In the genomic region with DNA sequence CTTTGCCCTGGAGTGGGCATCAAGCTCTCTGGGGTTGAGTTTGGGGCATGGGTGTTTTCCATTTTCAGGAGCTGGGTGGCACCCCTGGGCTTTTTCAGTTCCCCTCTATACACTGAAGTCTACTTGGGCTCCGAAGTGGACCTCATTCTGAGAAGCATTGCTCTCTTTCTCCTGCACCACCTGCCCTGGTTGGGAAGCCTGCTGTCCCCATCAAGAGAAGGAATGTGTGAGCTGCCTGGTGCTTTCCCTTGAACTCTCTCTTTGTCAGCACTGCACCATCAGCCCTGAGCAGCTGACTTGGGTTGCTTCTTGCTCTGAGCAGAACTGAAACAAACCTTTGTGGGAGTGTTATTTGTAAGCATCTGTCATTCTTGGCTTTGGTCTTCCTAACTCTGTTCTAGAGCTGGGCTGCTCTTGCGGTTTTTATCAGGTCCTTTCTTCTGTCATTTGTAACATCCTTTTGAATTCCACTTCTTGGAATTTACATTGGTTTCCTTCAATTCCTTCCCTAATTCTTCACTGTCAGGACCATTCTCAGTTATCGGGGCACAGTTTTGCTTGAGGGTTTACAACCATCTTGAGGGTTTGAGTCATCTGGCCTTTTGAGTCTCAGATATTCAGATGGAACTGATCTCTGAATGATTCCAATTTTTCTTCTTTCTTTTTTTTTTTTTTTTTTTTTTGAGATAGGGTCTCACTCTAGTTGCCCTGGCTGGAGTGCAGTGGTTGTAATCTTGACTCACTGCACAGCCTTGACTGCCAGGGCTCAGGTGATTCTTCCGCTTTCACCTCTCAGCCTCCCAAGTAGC, we compare ENCODE assay signal across 10 cellular contexts. TPM values are rescaled to one million over a fixed set of nuclear protein-coding genes. Genes with fewer than 3 reads are reported as not detected.
DNase-seq lines count a peak whose midpoint lies in the region; ATAC-seq and TF ChIP-seq lines count a peak whose summit lies in the region.
"Had no signal": no experiment of that assay in that cellular context is flagged by ENCODE, and none has a peak within 500 bp of the region (broad histone marks: within the 10 kb centered on the region; RNA-seq: fewer than 3 reads in every experiment).

No MANE protein-coding gene starts in this region.

- peaks cover 6% of the 10 kb centered on the region for H3K27me3 Mint-ChIP-seq in endothelial cell (ENCODE audit: unreplicated experiment)

- H3K4me1 ChIP-seq in GM23248 (ENCODE audit: insufficient read depth) (no peaks in the 10 kb centered on the region; the same call in 1 of the 2 replicates), tibial nerve (peaks cover 0 to 70% (median 29%) of the 10 kb centered on the region in 4 donors), ascending aorta (peaks cover 9 to 32% of the 10 kb centered on the region in 2 donors)

- 0 out of 2 replicates have a peak, but pooled peaks cover 4% of the 10 kb centered on the region for H3F3A ChIP-seq in GM23248 (ENCODE audit: insufficient read depth)

- intact Hi-C loops in ascending aorta (cut with DNase I), result no loop called here

- no peaks in the 10 kb centered on the region for H3K9me3 Mint-ChIP-seq in endothelial cell (ENCODE audit: unreplicated experiment)

- H3K4me3 Mint-ChIP-seq in endothelial cell (ENCODE audit: unreplicated experiment), result peak overlapping the region; percentile 4

- no peak overlapping the region for H3K9ac ChIP-seq in GM23248

- no peaks in the 10 kb centered on the region for H3K9me2 ChIP-seq in GM23248 (ENCODE audit: insufficient read depth)

- H3K9me3 ChIP-seq in GM23248 (ENCODE audit: low read depth), result no peaks in the 10 kb centered on the region
- no peaks in the 10 kb centered on the region for H3K9me3 ChIP-seq in tibial nerve
- no peaks in the 10 kb centered on the region for H3K9me3 ChIP-seq in ascending aorta
- H3K9me3 ChIP-seq: lower lobe of right lung, SJSA1 had no signal

- peak overlapping the region; percentile 12 for H3K27ac Mint-ChIP-seq in endothelial cell (ENCODE audit: unreplicated experiment)

- H3K4me3 ChIP-seq in GM23248, result no peak overlapping the region
- no peak overlapping the region for H3K4me3 ChIP-seq in tibial nerve
- H3K4me3 ChIP-seq in ascending aorta, result no peak overlapping the region
- H3K4me3 ChIP-seq: lower lobe of right lung, SJSA1 had no signal

- no peak for TF ChIP-seq EP300 in tibial nerve (IDR thresholded peaks at IDR 0.05)

- WGBS in GM23248 (ENCODE audit: low coverage in 1 of 2, low lambda C conversion rate in 2 of 2, missing lambda C conversion rate in 2 of 2), 2 experiments, result 84 to 92% methylated on average over 4 of the region's 4 CpGs
- WGBS in tibial nerve, 2 donors, result 50 to 72% methylated on average over 4 of the region's 4 CpGs

- ATAC-seq in GM18868 (IDR thresholded peaks at IDR 0.05; ENCODE audit: unreplicated experiment) (peak; percentile 90), HG02678 (IDR thresholded peaks at IDR 0.05; ENCODE audit: unreplicated experiment) (peak; percentile 87)

- DNase-seq in RPMI8226 (peak; percentile 56), endothelial cell (ENCODE audit: low spot score) (no peak), GM23248 (no peak), tibial nerve (ENCODE audit: low spot score in 2 of 2) (no peak), ascending aorta (ENCODE audit: low spot score in 2 of 2) (no peak)
- peak; percentile 8 to 26 for DNase-seq in stimulated activated CD8-positive, alpha-beta memory T cell treated with anti-CD3 and anti-CD28 coated beads, Interleukin-2, amount 100 ng/mL, for 48 hours (ENCODE audit: low read depth in 2 of 2)
- DNase-seq: lower lobe of right lung had no signal

- no peak overlapping the region for H3K4me2 ChIP-seq in GM23248 (ENCODE audit: unreplicated experiment)

- peaks cover 17% of the 10 kb centered on the region for H3K36me3 Mint-ChIP-seq in endothelial cell (ENCODE audit: low read depth, unreplicated experiment)

- H3K27me3 ChIP-seq in GM23248 (replicated peaks; ENCODE audit: insufficient read depth) (no peaks in the 10 kb centered on the region), tibial nerve (no peaks in the 10 kb centered on the region), ascending aorta (no peaks in the 10 kb centered on the region)
- H3K27me3 ChIP-seq: SJSA1 had no signal

- no peak overlapping the region for H3K27ac ChIP-seq in GM23248
- H3K27ac ChIP-seq in tibial nerve, result no peak overlapping the region
- no peak overlapping the region for H3K27ac ChIP-seq in ascending aorta
- H3K27ac ChIP-seq: lower lobe of right lung, SJSA1 had no signal

- no peak overlapping the region for H2AFZ ChIP-seq in GM23248

- peaks cover 51% of the 10 kb centered on the region for H4K20me1 ChIP-seq in GM23248 (ENCODE audit: insufficient read depth)

- TF ChIP-seq CTCF in endothelial cell (IDR thresholded peaks at IDR 0.05; ENCODE audit: unreplicated experiment), result no peak
- no peak for TF ChIP-seq CTCF in tibial nerve (IDR thresholded peaks at IDR 0.05)
- no peak for TF ChIP-seq CTCF in ascending aorta (IDR thresholded peaks at IDR 0.05)

- peaks cover 32% of the 10 kb centered on the region for H3K4me1 Mint-ChIP-seq in endothelial cell (ENCODE audit: unreplicated experiment)

- in situ Hi-C loops in GM23248 (cut with MboI), result no loop called here

- H3K79me2 ChIP-seq in GM23248 (ENCODE audit: insufficient read depth), result peaks cover 100% of the 10 kb centered on the region

- H3K36me3 ChIP-seq in GM23248 (ENCODE audit: low read depth) (no peaks in the 10 kb centered on the region; the same call in 1 of the 2 replicates), tibial nerve (peaks cover 0 to 7% (median 0%) of the 10 kb centered on the region in 3 donors), ascending aorta (peaks cover 2 to 4% of the 10 kb centered on the region in 2 donors)

- no peak for TF ChIP-seq POLR2A in tibial nerve (IDR thresholded peaks at IDR 0.05)

RNA-seq across cellular contexts. Expression of gene UBE2L3, which starts 20.5 kb away (rescaled TPM):
- total RNA-seq in endothelial cell (ENCODE audit: unreplicated experiment), result 62.2 TPM
- total RNA-seq in GM23248 (2014; rRNA removed; shearing (Covaris generic)), result 41.9 and 57.2 TPM in 2 replicates
- polyA plus RNA-seq in GM23248 (2016; fragmentation: Nextera tagmentation; extraction: Ambion mirVana), result 115 TPM in 2 replicates
- total RNA-seq in tibial nerve, result 10 to 100 TPM; 32.0 to 45.0 (median 37.8) TPM
- total RNA-seq in ascending aorta, result 22.0 TPM

RNA-seq across cellular contexts. Expression of gene RIMBP3C, which starts 36.7 kb away (rescaled TPM):
- total RNA-seq in endothelial cell (ENCODE audit: unreplicated experiment) (0.18 TPM), tibial nerve (under 1 TPM; under 0.01 to 0.59 (median 0.25) TPM), ascending aorta (not detected)
- total RNA-seq in GM23248 (2014; rRNA removed; shearing (Covaris generic)), result 0.22 TPM in 1 of 2 replicates, not detected in the other
- 0.15 TPM in 1 of 2 replicates, not detected in the other for polyA plus RNA-seq in GM23248 (2016; fragmentation: Nextera tagmentation; extraction: Ambion mirVana)

RNA-seq across cellular contexts. Expression of gene YDJC, which starts 41.8 kb away (rescaled TPM):
- total RNA-seq in endothelial cell (ENCODE audit: unreplicated experiment), result 11.2 TPM
- 27.1 and 31.5 TPM in 2 replicates for total RNA-seq in GM23248 (2014; rRNA removed; shearing (Covaris generic))
- polyA plus RNA-seq in GM23248 (2016; fragmentation: Nextera tagmentation; extraction: Ambion mirVana), result 20.0 and 25.1 TPM in 2 replicates
- total RNA-seq in tibial nerve, result 10 to 100 TPM; 28.0 to 61.2 (median 36.0) TPM
- total RNA-seq in ascending aorta, result 80.8 TPM

RNA-seq across cellular contexts. Expression of gene CCDC116, which starts 44.6 kb away (rescaled TPM):
- total RNA-seq in endothelial cell (ENCODE audit: unreplicated experiment), result 0.36 TPM
- total RNA-seq in GM23248 (2014; rRNA removed; shearing (Covaris generic)), result 0.54 TPM in 1 of 2 replicates, not detected in the other
- polyA plus RNA-seq in GM23248 (2016; fragmentation: Nextera tagmentation; extraction: Ambion mirVana), result 0.10 TPM in 1 of 2 replicates, not detected in the other
- 1 to 10 TPM in 1 of 4 donors, under 1 TPM in 3; 0.22 to 2.0 (median 0.36) TPM for total RNA-seq in tibial nerve
- total RNA-seq in ascending aorta, result not detected

RNA-seq across cellular contexts. Expression of gene SDF2L1, which starts 54.1 kb away (rescaled TPM):
- total RNA-seq in endothelial cell (ENCODE audit: unreplicated experiment), result 32.4 TPM
- 28.8 and 33.9 TPM in 2 replicates for total RNA-seq in GM23248 (2014; rRNA removed; shearing (Covaris generic))
- 37.2 and 38.7 TPM in 2 replicates for polyA plus RNA-seq in GM23248 (2016; fragmentation: Nextera tagmentation; extraction: Ambion mirVana)
- total RNA-seq in tibial nerve, result 10 to 100 TPM; 11.4 to 62.7 (median 31.5) TPM
- total RNA-seq in ascending aorta, result 37.4 TPM

Comparison
In these comparisons a context has a peak if more than half of its experiments do, and no peak if none do; other contexts are left out.
1. DNase-seq: peak in RPMI8226 (single experiment) and stimulated activated CD8-positive, alpha-beta memory T cell treated with anti-CD3 and anti-CD28 coated beads, Interleukin-2, amount 100 ng/mL, for 48 hours (2 of 2); none in endothelial cell (single experiment), GM23248 (single experiment), tibial nerve (0 of 2) and ascending aorta (0 of 2).